Comparison of ENCODE assay signal across 8 cellular contexts in genomic region chr1:223846668-223847007, GRCh38. TPM values are rescaled to one million over a fixed set of nuclear protein-coding genes. Genes with fewer than 3 reads are reported as not detected.
DNase-seq lines count a peak whose midpoint lies in the region; ATAC-seq, FAIRE-seq and TF ChIP-seq lines count a peak whose summit lies in the region.

No MANE protein-coding gene starts in this region.

- no peak for TF ChIP-seq POLR2A in gastroesophageal sphincter (IDR thresholded peaks at IDR 0.05)

- peaks cover 36% of the 10 kb centered on the region for H3K4me1 Mint-ChIP-seq in activated CD8-positive, alpha-beta T cell treated with anti-CD3 and anti-CD28 coated beads for 36 hours (ENCODE audit: low read depth)

- H3K27me3 Mint-ChIP-seq in activated CD8-positive, alpha-beta T cell treated with anti-CD3 and anti-CD28 coated beads for 36 hours = no peaks in the 10 kb centered on the region

- H3K36me3 ChIP-seq in HUES6 (ENCODE audit: control insufficient read depth, insufficient read depth, low read length) (no peaks in the 10 kb centered on the region), gastroesophageal sphincter (no peaks in the 10 kb centered on the region), pancreas (no peaks in the 10 kb centered on the region)

- H3K27ac ChIP-seq in HUES6 (ENCODE audit: low read depth, low read length) (peak overlapping the region; percentile 99), gastroesophageal sphincter (peak overlapping the region; percentile 93 to 99 (median 98)), pancreas (peak overlapping the region; percentile 86 to 99 (median 98))

- 0 to 17% methylated on average over 1 to 2 of the region's 5 CpGs for WGBS in gastroesophageal sphincter (ENCODE audit: low coverage in 1 of 2), 2 donors
- 12% methylated on average over 5 of the region's 5 CpGs for WGBS in pancreas, 2 donors

- FAIRE-seq in pancreas (lab: Jason Lieb, UNC) = no peak

- peak overlapping the region; percentile 99 for H3K9ac ChIP-seq in HUES6 (ENCODE audit: low read length)

- peak overlapping the region; percentile 86 for H3K4me3 Mint-ChIP-seq in activated CD8-positive, alpha-beta T cell treated with anti-CD3 and anti-CD28 coated beads for 36 hours

- peak overlapping the region; percentile 94 for H3K27ac Mint-ChIP-seq in activated CD8-positive, alpha-beta T cell treated with anti-CD3 and anti-CD28 coated beads for 36 hours

- intact Hi-C loops in activated CD8-positive, alpha-beta T cell treated with anti-CD3 and anti-CD28 coated beads for 36 hours (cut with micrococcal nuclease) = no loop called here
- intact Hi-C loops in pancreas (cut with DNase I) = no loop called here

- POLR2A ChIA-PET in activated CD8-positive, alpha-beta T cell treated with anti-CD3 and anti-CD28 coated beads for 36 hours (lab: Charles Lee) = interaction anchor here (0.6 to 6.5 kb wide), 12 partner anchors 11 to 834 kb away, joined by 3 to 83 read pairs (median 4); no protein-coding TSS in a partner anchor

- peaks cover 10% of the 10 kb centered on the region for H3K36me3 Mint-ChIP-seq in activated CD8-positive, alpha-beta T cell treated with anti-CD3 and anti-CD28 coated beads for 36 hours (ENCODE audit: low read depth)

- no peaks in the 10 kb centered on the region for H3K27me3 ChIP-seq in HUES6 (ENCODE audit: control insufficient read depth, insufficient read depth, low read length)
- H3K27me3 ChIP-seq in gastroesophageal sphincter = no peaks in the 10 kb centered on the region
- no peaks in the 10 kb centered on the region for H3K27me3 ChIP-seq in pancreas

- peaks cover 8% of the 10 kb centered on the region; the same call in 1 of the 2 replicates for H3K4me1 ChIP-seq in HUES6 (ENCODE audit: control insufficient read depth, insufficient read depth, low read length)
- H3K4me1 ChIP-seq in gastroesophageal sphincter = peaks cover 0 to 48% (median 16%) of the 10 kb centered on the region in 3 donors
- H3K4me1 ChIP-seq in pancreas = peaks cover 0 to 34% (median 7%) of the 10 kb centered on the region in 3 donors

- no peaks in the 10 kb centered on the region for H3K9me3 Mint-ChIP-seq in activated CD8-positive, alpha-beta T cell treated with anti-CD3 and anti-CD28 coated beads for 36 hours

- no peak for ATAC-seq in activated CD8-positive, alpha-beta T cell treated with anti-CD3 and anti-CD28 coated beads for 36 hours
- no peak for ATAC-seq in gastroesophageal sphincter
- peak in 3 of 4 donors; percentile 15 to 31 (median 28) for ATAC-seq in pancreas
- no peak for ATAC-seq in GM19035 (IDR thresholded peaks at IDR 0.05; ENCODE audit: unreplicated experiment)

- peak; percentile 53 for DNase-seq in D341Med (ENCODE audit: low spot score)
- peak; percentile 14 for DNase-seq in activated CD8-positive, alpha-beta T cell treated with anti-CD3 and anti-CD28 coated beads for 36 hours
- DNase-seq in pancreas = peak in 2 of 6 donors; percentile 43 to 46
- no peak for DNase-seq in stimulated activated CD4-positive, alpha-beta T cell treated with anti-CD3 and anti-CD28 coated beads, Interleukin-4, amount 100 ng/mL, for 1 hour
- no peak for DNase-seq in RPMI8226

- TF ChIP-seq EP300 in gastroesophageal sphincter (IDR thresholded peaks at IDR 0.05) = no peak

- CTCF ChIA-PET in activated CD8-positive, alpha-beta T cell treated with anti-CD3 and anti-CD28 coated beads for 36 hours (lab: Charles Lee) = interaction anchor here (1.1 to 4.4 kb wide), 3 partner anchors 35 to 148 kb away, joined by 3 to 22 read pairs (median 4); no protein-coding TSS in a partner anchor

- no peak for TF ChIP-seq CTCF in activated CD8-positive, alpha-beta T cell treated with anti-CD3 and anti-CD28 coated beads for 36 hours (IDR thresholded peaks at IDR 0.05)
- no peak for TF ChIP-seq CTCF in gastroesophageal sphincter (IDR thresholded peaks at IDR 0.05)
- no peak for TF ChIP-seq CTCF in pancreas (IDR thresholded peaks at IDR 0.05)

- H3K4me3 ChIP-seq in HUES6 (ENCODE audit: low read depth, low read length) = peak overlapping the region; percentile 85
- peak overlapping the region; percentile 53 to 93 for H3K4me3 ChIP-seq in gastroesophageal sphincter
- H3K4me3 ChIP-seq in pancreas = peak overlapping the region; percentile 49 to 97 (median 84)

- H3K9me3 ChIP-seq in HUES6 (ENCODE audit: control insufficient read depth, insufficient read depth, low read depth, low read length) (no peaks in the 10 kb centered on the region), gastroesophageal sphincter (no peaks in the 10 kb centered on the region), pancreas (no peaks in the 10 kb centered on the region)

RNA-seq across cellular contexts. Expression of gene TP53BP2, which starts 0.9 kb away (rescaled TPM):
- 10 to 100 TPM; 28.3 to 34.5 TPM for total RNA-seq in activated CD8-positive, alpha-beta T cell treated with anti-CD3 and anti-CD28 coated beads for 36 hours
- 10 to 100 TPM; 30.0 to 85.3 (median 52.3) TPM for total RNA-seq in gastroesophageal sphincter
- 10 to 100 TPM; 13.0 to 31.7 (median 18.4) TPM for total RNA-seq in pancreas
- 1 to 10 TPM; 5.5 to 7.1 TPM for polyA plus RNA-seq in pancreas

Comparison
In these comparisons a context has a peak if more than half of its experiments do, and no peak if none do; other contexts are left out.
1. DNase-seq: peak in D341Med (single experiment) and activated CD8-positive, alpha-beta T cell treated with anti-CD3 and anti-CD28 coated beads for 36 hours (single experiment); none in stimulated activated CD4-positive, alpha-beta T cell treated with anti-CD3 and anti-CD28 coated beads, Interleukin-4, amount 100 ng/mL, for 1 hour (single experiment) and RPMI8226 (single experiment).
2. ATAC-seq: peak in pancreas (3 of 4); none in activated CD8-positive, alpha-beta T cell treated with anti-CD3 and anti-CD28 coated beads for 36 hours (single experiment), gastroesophageal sphincter (single experiment) and GM19035 (single experiment).
3. Peak in every context shown above with its lines, with median percentiles within 50 percentile points of each other: H3K27ac ChIP-seq and H3K4me3 ChIP-seq.